Comparison of ENCODE assay signal across 11 cellular contexts in the genomic region with DNA sequence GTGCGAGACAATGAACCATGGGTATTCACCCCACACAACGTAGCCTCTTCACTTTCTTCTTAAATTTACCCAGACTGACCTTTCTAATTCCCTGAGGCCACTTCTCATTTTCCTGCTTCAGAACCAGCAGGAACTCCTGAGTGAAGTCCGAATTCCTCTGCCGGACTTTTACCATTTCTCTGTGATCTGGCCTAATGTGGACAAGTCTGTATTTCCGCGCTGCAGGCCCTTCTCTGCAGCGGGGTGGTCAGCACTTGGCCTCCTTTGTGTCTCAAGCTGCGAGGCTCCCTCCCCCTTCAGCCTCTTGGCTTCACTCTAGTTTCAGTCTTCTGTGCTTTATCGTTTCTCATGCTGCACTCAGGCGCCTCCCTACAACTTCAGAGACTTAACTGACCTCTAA. TPM values are rescaled to one million over a fixed set of nuclear protein-coding genes. Genes with fewer than 3 reads are reported as not detected.
DNase-seq lines count a peak whose midpoint lies in the region; ATAC-seq and TF ChIP-seq lines count a peak whose summit lies in the region.
"Had no signal": no experiment of that assay in that cellular context is flagged by ENCODE, and none has a peak within 500 bp of the region (broad histone marks: within the 10 kb centered on the region; RNA-seq: fewer than 3 reads in every experiment).

No MANE protein-coding gene starts in this region.

- intact Hi-C loops in left ventricle myocardium superior (cut with micrococcal nuclease) = no loop called here

- H3K9me3 ChIP-seq in SK-N-MC (ENCODE audit: low read depth, low read length) = peaks cover 5% of the 10 kb centered on the region; the same call in 1 of the 2 replicates
- H3K9me3 ChIP-seq: mucosa of descending colon, sigmoid colon had no signal

- H3K36me3 ChIP-seq in SK-N-MC (ENCODE audit: insufficient read depth, low read length) = no peaks in the 10 kb centered on the region
- H3K36me3 ChIP-seq: sigmoid colon had no signal

- H3K4me3 ChIP-seq in SK-N-MC (peak overlapping the region; percentile 60), foreskin fibroblast (ENCODE audit: low read depth in 1 of 2, low read length in 2 of 2) (no peak overlapping the region)
- H3K4me3 ChIP-seq: mucosa of descending colon, sigmoid colon had no signal

- no peaks in the 10 kb centered on the region for H3K27me3 Mint-ChIP-seq in type B pancreatic cell
- H3K27me3 Mint-ChIP-seq in naive thymus-derived CD8-positive, alpha-beta T cell = peaks cover 1 to 16% (median 6%) of the 10 kb centered on the region in 5 donors

- peaks cover 6% of the 10 kb centered on the region for H3K36me3 Mint-ChIP-seq in type B pancreatic cell
- H3K36me3 Mint-ChIP-seq in naive thymus-derived CD8-positive, alpha-beta T cell = no peaks in the 10 kb centered on the region

- peaks cover 13% of the 10 kb centered on the region for H3K9me3 Mint-ChIP-seq in type B pancreatic cell
- H3K9me3 Mint-ChIP-seq in naive thymus-derived CD8-positive, alpha-beta T cell = no peaks in the 10 kb centered on the region

- H3K9ac ChIP-seq in SK-N-MC (ENCODE audit: insufficient read length) = peak overlapping the region; percentile 50

- DNase-seq in SK-N-MC (ENCODE audit: low read depth, low spot score) (no peak), left ventricle myocardium superior (no peak), type B pancreatic cell (ENCODE audit: extremely low spot score, unreplicated experiment) (no peak), foreskin fibroblast (no peak), RKO (ENCODE audit: low spot score) (no peak)
- no peak for DNase-seq in naive thymus-derived CD8-positive, alpha-beta T cell
- DNase-seq: activated CD4-positive, alpha-beta T cell treated with anti-CD3 and anti-CD28 coated beads for 4 hours; sigmoid colon had no signal

- peak overlapping the region; percentile 11 for H3K27ac Mint-ChIP-seq in type B pancreatic cell
- no peak overlapping the region for H3K27ac Mint-ChIP-seq in naive thymus-derived CD8-positive, alpha-beta T cell
- H3K27ac Mint-ChIP-seq: activated T-helper 2 cell treated with anti-CD3 and anti-CD28 coated beads, Interferon-gamma antibody, Interleukin-2, Interleukin-4, amounts not matched to agents 10 μg/mL and 5 μg/mL and 100 μg/mL, durations not matched to agents 14 hours and 24 hours and 36 hours had no signal

- ATAC-seq in HG02870 (IDR thresholded peaks at IDR 0.05; ENCODE audit: unreplicated experiment) (peak; percentile 24), left ventricle myocardium superior (peak; percentile 33)
- ATAC-seq in naive thymus-derived CD8-positive, alpha-beta T cell = no peak

- H3K4me3 Mint-ChIP-seq in type B pancreatic cell = no peak overlapping the region
- no peak overlapping the region for H3K4me3 Mint-ChIP-seq in naive thymus-derived CD8-positive, alpha-beta T cell

- H3K27ac ChIP-seq in SK-N-MC = peak overlapping the region; percentile 94
- H3K27ac ChIP-seq: sigmoid colon had no signal

- peaks cover 16% of the 10 kb centered on the region for H3K4me1 Mint-ChIP-seq in type B pancreatic cell (ENCODE audit: unreplicated experiment)
- H3K4me1 Mint-ChIP-seq in naive thymus-derived CD8-positive, alpha-beta T cell = peaks cover 0 to 14% (median 1%) of the 10 kb centered on the region in 4 donors

- POLR2A ChIA-PET in naive thymus-derived CD8-positive, alpha-beta T cell (lab: Charles Lee) = no interaction called here

- TF ChIP-seq CTCF in type B pancreatic cell (conservative IDR thresholded peaks at IDR 0.05) (no peak), foreskin fibroblast (IDR thresholded peaks at IDR 0.05; ENCODE audit: low read depth, low read length) (no peak)

RNA-seq across cellular contexts. Expression of gene CTBS, which starts 9.4 kb away (rescaled TPM):
- total RNA-seq in left ventricle myocardium superior = 6.7 TPM
- 10.6 and 11.3 TPM in 2 replicates for total RNA-seq in type B pancreatic cell (ENCODE audit: low replicate concordance)
- 10 to 100 TPM; 18.0 to 19.8 TPM for total RNA-seq in naive thymus-derived CD8-positive, alpha-beta T cell
- polyA plus RNA-seq in naive thymus-derived CD8-positive, alpha-beta T cell = 10 to 100 TPM; 16.3 to 21.1 (median 18.2) TPM

Comparison
In these comparisons a context has a peak if more than half of its experiments do, and no peak if none do; other contexts are left out.
1. ATAC-seq: peak in HG02870 (single experiment) and left ventricle myocardium superior (single experiment); none in naive thymus-derived CD8-positive, alpha-beta T cell (0 of 2).